In genomic region chr1:77361621-77362020, GRCh38 we compare ENCODE assay signal across 8 cellular contexts.
"Had no signal": no experiment of that assay in that cellular context is flagged by ENCODE, and none has a peak within 500 bp of the region (broad histone marks: within the 10 kb centered on the region; RNA-seq: fewer than 3 reads in every experiment).

No MANE protein-coding gene starts in this region.

- ATAC-seq: HepG2, K562 had no signal

- DNase-seq: IMR-90, KBM-7, KG1 had no signal

- H3K4me3 ChIP-seq: K562 had no signal

- H3K27ac ChIP-seq: HL-60, KMS-11 had no signal

- H3K4me2 ChIP-seq: KMS-11 had no signal

- H3K9ac ChIP-seq: KMS-11 had no signal

- H3K36me3 Mint-ChIP-seq: IgD-negative memory B cell had no signal

- H3K4me1 Mint-ChIP-seq: IgD-negative memory B cell had no signal

- H3K4me3 Mint-ChIP-seq: IgD-negative memory B cell had no signal

- H3K27ac Mint-ChIP-seq: IgD-negative memory B cell had no signal
